8 cellular contexts compared by ENCODE assay signal in the genomic region with DNA sequence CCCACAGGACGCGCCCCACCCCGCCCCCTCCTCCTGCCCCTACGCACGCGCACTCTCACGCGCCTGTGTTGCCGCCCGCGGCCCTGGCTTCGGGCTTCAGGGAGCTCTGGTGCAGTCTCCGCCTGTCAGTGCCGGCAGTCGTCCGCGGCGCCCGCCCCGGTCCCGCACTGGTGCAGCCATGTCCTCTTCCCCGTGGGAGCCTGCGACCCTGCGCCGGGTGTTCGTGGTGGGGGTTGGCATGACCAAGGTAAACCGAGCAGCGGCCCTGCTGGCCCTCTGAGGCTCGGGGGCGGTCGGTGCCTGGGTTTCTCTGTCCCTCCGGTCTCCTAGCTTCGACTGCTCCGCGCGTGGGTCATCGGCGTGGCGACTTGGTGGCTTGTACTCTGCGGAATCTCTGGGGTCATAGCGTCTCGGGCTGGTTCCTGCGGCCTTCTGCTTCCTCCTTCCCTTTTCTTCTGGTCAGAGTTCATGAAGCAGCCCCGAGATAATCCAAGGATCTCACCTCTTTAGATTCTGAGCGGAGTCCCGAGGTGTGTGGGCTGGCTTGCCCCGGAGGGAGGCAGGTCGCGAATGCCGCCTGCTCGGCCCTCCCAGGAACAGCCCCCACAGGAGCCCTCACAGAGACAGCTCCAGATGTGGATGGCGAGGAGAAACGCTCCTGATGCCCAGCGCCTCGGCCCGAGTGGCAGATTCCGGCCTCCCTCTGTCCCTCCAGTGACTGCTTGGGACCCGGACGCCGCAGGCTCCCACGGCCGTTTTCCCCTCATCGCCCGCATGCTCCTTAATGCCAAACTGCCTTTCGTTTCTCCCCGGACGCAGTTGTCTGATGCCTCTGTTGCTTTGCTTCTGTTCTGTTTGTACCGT. TPM values are rescaled to one million over a fixed set of nuclear protein-coding genes. Genes with fewer than 3 reads are reported as not detected.
DNase-seq lines count a peak whose midpoint lies in the region; ATAC-seq and TF ChIP-seq lines count a peak whose summit lies in the region.

A gene with protein sequence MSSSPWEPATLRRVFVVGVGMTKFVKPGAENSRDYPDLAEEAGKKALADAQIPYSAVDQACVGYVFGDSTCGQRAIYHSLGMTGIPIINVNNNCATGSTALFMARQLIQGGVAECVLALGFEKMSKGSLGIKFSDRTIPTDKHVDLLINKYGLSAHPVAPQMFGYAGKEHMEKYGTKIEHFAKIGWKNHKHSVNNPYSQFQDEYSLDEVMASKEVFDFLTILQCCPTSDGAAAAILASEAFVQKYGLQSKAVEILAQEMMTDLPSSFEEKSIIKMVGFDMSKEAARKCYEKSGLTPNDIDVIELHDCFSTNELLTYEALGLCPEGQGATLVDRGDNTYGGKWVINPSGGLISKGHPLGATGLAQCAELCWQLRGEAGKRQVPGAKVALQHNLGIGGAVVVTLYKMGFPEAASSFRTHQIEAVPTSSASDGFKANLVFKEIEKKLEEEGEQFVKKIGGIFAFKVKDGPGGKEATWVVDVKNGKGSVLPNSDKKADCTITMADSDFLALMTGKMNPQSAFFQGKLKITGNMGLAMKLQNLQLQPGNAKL (plus strand): TSS at position 58 of the 864 bp plus-strand sequence. CDS start 121 bp downstream, at position 179.

- ATAC-seq in HCT116 = peak; percentile 90

- no peak for TF ChIP-seq RAD21 in HCT116 (IDR thresholded peaks at IDR 0.05; ENCODE audit: low read depth)

- H4K20me1 ChIP-seq in HCT116 (ENCODE audit: insufficient read depth) = no peaks in the 10 kb centered on the region

- no peak for TF ChIP-seq CTCF in HCT116 (IDR thresholded peaks at IDR 0.05 in 2 of 3, conservative IDR thresholded peaks at IDR 0.05 in 1 of 3; ENCODE audit: borderline replicate concordance in 1 of 3, insufficient read depth in 1 of 3, low read depth in 2 of 3, low read length in 2 of 3)

- CTCF ChIA-PET in HCT116 (lab: Charles Lee) = no interaction called here

- DNase-seq in DMS79 (lab: John Stamatoyannopoulos, UW) (peak; percentile 42), HCT116 (ENCODE audit: low read depth, low spot score) (peak; percentile 8), NCI-H1694 (lab: John Stamatoyannopoulos, UW) (peak; percentile 33), caudate nucleus (lab: John Stamatoyannopoulos, UW) (peak in 57 of 61 donors; percentile 23 to 83 (median 66)), islet precursor cell (peak; percentile 89), MV-4-11 (lab: John Stamatoyannopoulos, UW) (no peak)
- peak; percentile 47 for DNase-seq in activated CD4-positive, CD25-positive, alpha-beta regulatory T cell treated with anti-CD3 and anti-CD28 coated beads, Interleukin-2, amount 50 U/mL, for 16 hours (ENCODE audit: low read depth, low spot score)
- DNase-seq in stimulated activated CD4-positive, alpha-beta T cell treated with anti-CD3 and anti-CD28 coated beads, Interleukin-12 subunit alpha, Interleukin-12 subunit beta, amount 100 ng/mL, for 4 hours = peak; percentile 77

- peaks cover 0 to 16% of the 10 kb centered on the region in 2 experiments; a peak in 3 of 4 replicates for H3K4me1 ChIP-seq in HCT116 (ENCODE audit: control insufficient read depth in 1 of 2, insufficient read depth in 2 of 2, low read length in 2 of 2)

- H2AFZ ChIP-seq in HCT116 (ENCODE audit: low read depth, low read length, poor library complexity, severe bottlenecking) = no peak within 1 kb of the TSS

- H3K9ac ChIP-seq in HCT116 (ENCODE audit: low read length) = peak within 1 kb of the TSS; percentile 67

- no peaks in the 10 kb centered on the region for H3K27me3 ChIP-seq in HCT116 (ENCODE audit: insufficient read depth, low read length)

- H3K27ac ChIP-seq in HCT116 (ENCODE audit: low read depth, low read length) (peak within 1 kb of the TSS; percentile 31; the same call in 1 of the 2 replicates), caudate nucleus (ENCODE audit: low read depth, low read length) (peak within 1 kb of the TSS; percentile 84)

- intact Hi-C loops in HCT116 (cut with micrococcal nuclease) = no loop called here

- H3K36me3 ChIP-seq in HCT116 (ENCODE audit: control insufficient read depth in 1 of 2, insufficient read depth in 2 of 2, low read length in 2 of 2) = no peaks in the 10 kb centered on the region

- H3K79me2 ChIP-seq in HCT116 (ENCODE audit: insufficient read depth, low read length) = no peaks in the 10 kb centered on the region

- H3K9me3 ChIP-seq in HCT116 (ENCODE audit: control insufficient read depth in 1 of 2, insufficient read depth in 1 of 2, low read depth in 1 of 2, low read length in 2 of 2) = no peaks in the 10 kb centered on the region

- H3K4me3 ChIP-seq in HCT116 (replicated peaks in 1 of 2; ENCODE audit: low read depth in 1 of 2, low read length in 2 of 2) = peak within 1 kb of the TSS; percentile 54 to 61

- no peaks in the 10 kb centered on the region for H3K9me2 ChIP-seq in HCT116 (ENCODE audit: insufficient read depth)

- no peak for TF ChIP-seq POLR2A in HCT116 (IDR thresholded peaks at IDR 0.05; ENCODE audit: borderline replicate concordance, extremely low read depth, insufficient read depth, insufficient read length)

- POLR2A ChIA-PET in HCT116 (lab: Charles Lee) = no interaction called here

- RAD21 ChIA-PET in HCT116 (lab: Charles Lee; ENCODE audit: low non-redundant PET in 1 of 2, low total read pairs in 2 of 2, uncharacterized antibody in 2 of 2, unreplicated experiment in 2 of 2) = no interaction called here

- H3K4me2 ChIP-seq in HCT116 (ENCODE audit: low read length) = peak within 1 kb of the TSS; percentile 78

- TSS peak; percentile 57 for BruUV-seq in HCT116 (replicated peaks; lab: Mats Ljungman, UMichigan)

TF ChIP-seq in HCT116, 20 proteins besides CTCF, POLR2A, EP300 and RAD21:
- no peak for TF ChIP-seq ZNF274 (IDR thresholded peaks at IDR 0.05; ENCODE audit: low read depth, low read length)
- no peak for TF ChIP-seq EZH2phosphoT487 (IDR thresholded peaks at IDR 0.05; ENCODE audit: borderline replicate concordance)
- TF ChIP-seq SIN3A (IDR thresholded peaks at IDR 0.05; ENCODE audit: low read depth) = no peak
- no peak for TF ChIP-seq CEBPB (IDR thresholded peaks at IDR 0.05; ENCODE audit: low read depth)
- TF ChIP-seq POLR2AphosphoS5 (IDR thresholded peaks at IDR 0.05; ENCODE audit: low read depth, low read length) = peak; percentile 53; the same call in 1 of the 2 replicates
- peak; percentile 48 for TF ChIP-seq ZFX (IDR thresholded peaks at IDR 0.05)
- TF ChIP-seq, protein P1, sequence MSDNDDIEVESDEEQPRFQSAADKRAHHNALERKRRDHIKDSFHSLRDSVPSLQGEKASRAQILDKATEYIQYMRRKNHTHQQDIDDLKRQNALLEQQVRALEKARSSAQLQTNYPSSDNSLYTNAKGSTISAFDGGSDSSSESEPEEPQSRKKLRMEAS (IDR thresholded peaks at IDR 0.05) = 0 out of 2 replicates have a peak, but pooled peaks have one; percentile 9
- no peak for TF ChIP-seq ELF1 (IDR thresholded peaks at IDR 0.05; ENCODE audit: borderline replicate concordance, low read depth)
- TF ChIP-seq, protein P2, sequence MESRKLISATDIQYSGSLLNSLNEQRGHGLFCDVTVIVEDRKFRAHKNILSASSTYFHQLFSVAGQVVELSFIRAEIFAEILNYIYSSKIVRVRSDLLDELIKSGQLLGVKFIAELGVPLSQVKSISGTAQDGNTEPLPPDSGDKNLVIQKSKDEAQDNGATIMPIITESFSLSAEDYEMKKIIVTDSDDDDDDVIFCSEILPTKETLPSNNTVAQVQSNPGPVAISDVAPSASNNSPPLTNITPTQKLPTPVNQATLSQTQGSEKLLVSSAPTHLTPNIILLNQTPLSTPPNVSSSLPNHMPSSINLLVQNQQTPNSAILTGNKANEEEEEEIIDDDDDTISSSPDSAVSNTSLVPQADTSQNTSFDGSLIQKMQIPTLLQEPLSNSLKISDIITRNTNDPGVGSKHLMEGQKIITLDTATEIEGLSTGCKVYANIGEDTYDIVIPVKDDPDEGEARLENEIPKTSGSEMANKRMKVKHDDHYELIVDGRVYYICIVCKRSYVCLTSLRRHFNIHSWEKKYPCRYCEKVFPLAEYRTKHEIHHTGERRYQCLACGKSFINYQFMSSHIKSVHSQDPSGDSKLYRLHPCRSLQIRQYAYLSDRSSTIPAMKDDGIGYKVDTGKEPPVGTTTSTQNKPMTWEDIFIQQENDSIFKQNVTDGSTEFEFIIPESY (IDR thresholded peaks at IDR 0.05; ENCODE audit: extremely low read depth, insufficient replicate concordance, low read length) = no peak
- TF ChIP-seq, protein P3, sequence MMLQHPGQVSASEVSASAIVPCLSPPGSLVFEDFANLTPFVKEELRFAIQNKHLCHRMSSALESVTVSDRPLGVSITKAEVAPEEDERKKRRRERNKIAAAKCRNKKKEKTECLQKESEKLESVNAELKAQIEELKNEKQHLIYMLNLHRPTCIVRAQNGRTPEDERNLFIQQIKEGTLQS (IDR thresholded peaks at IDR 0.05) = no peak
- TF ChIP-seq YY1 (IDR thresholded peaks at IDR 0.05; ENCODE audit: extremely low read depth, insufficient replicate concordance, low read depth, low read length) = no peak
- TF ChIP-seq TCF7L2 (IDR thresholded peaks at IDR 0.05; ENCODE audit: borderline replicate concordance, extremely low read depth, insufficient read depth, insufficient read length) = no peak

RNA-seq across cellular contexts. Expression of the gene that starts here (rescaled TPM):
- total RNA-seq in HCT116 (2021; ENCODE audit: unreplicated experiment) = 62.0 TPM
- polyA plus RNA-seq in HCT116 (2012) = 28.0 and 34.3 TPM in 2 replicates
